In genomic region chr4:128386761-128387599, GRCh38 we compare ENCODE assay signal across 8 cellular contexts.
DNase-seq lines count a peak whose midpoint lies in the region; ATAC-seq and TF ChIP-seq lines count a peak whose summit lies in the region.

No MANE protein-coding gene starts in this region.

- H3K27me3 ChIP-seq in dorsolateral prefrontal cortex: no peaks in the 10 kb centered on the region
- no peaks in the 10 kb centered on the region for H3K27me3 ChIP-seq in mesendoderm (ENCODE audit: insufficient read depth, low read length, poor library complexity)

- H3K18ac ChIP-seq in mesendoderm (ENCODE audit: low read length): peak overlapping the region; percentile 13

- no CpG with 5 or more reads among the region's 15 CpGs for WGBS in mesendoderm (ENCODE audit: extremely low coverage, insufficient coverage, low lambda C conversion rate)

- no peaks in the 10 kb centered on the region for H3K36me3 ChIP-seq in mesendoderm (ENCODE audit: control insufficient read depth, insufficient read depth, low read length)

- H2BK15ac ChIP-seq in mesendoderm (replicated peaks; ENCODE audit: low read depth): no peak overlapping the region

- no peaks in the 10 kb centered on the region for H3K79me1 ChIP-seq in mesendoderm (ENCODE audit: low read length)

- no peak overlapping the region for H3K4me3 Mint-ChIP-seq in stimulated activated memory B cell treated with anti-CD40 and anti-IgM and Interleukin-4, amounts not matched to agents 10 μg/mL and 1 μg/mL and 100 μg/mL, for 72 hours

- H3K4me3 ChIP-seq in dorsolateral prefrontal cortex (peak overlapping the region in 45 of 59 donors; percentile 2 to 51 (median 28)), mesendoderm (ENCODE audit: low read length) (no peak overlapping the region)

- H3K27me3 Mint-ChIP-seq in stimulated activated memory B cell treated with anti-CD40 and anti-IgM and Interleukin-4, amounts not matched to agents 10 μg/mL and 1 μg/mL and 100 μg/mL, for 72 hours: no peaks in the 10 kb centered on the region

- intact Hi-C loops in dorsolateral prefrontal cortex (cut with DNase I): loop anchor here (2.0 to 10.0 kb wide), 4 partner anchors 98 to 425 kb away; partner anchors contain the start of gene PGRMC2 (in 1 of the 2)

- H3K9me3 Mint-ChIP-seq in stimulated activated memory B cell treated with anti-CD40 and anti-IgM and Interleukin-4, amounts not matched to agents 10 μg/mL and 1 μg/mL and 100 μg/mL, for 72 hours: no peaks in the 10 kb centered on the region

- no peaks in the 10 kb centered on the region for H3K4me1 Mint-ChIP-seq in stimulated activated memory B cell treated with anti-CD40 and anti-IgM and Interleukin-4, amounts not matched to agents 10 μg/mL and 1 μg/mL and 100 μg/mL, for 72 hours

- H3K23ac ChIP-seq in mesendoderm (ENCODE audit: low read length): no peak overlapping the region

- no peak overlapping the region for H4K8ac ChIP-seq in mesendoderm (ENCODE audit: low read depth, low read length)

- no peak overlapping the region for H3K9ac ChIP-seq in mesendoderm (ENCODE audit: low read length)

- H2AK5ac ChIP-seq in mesendoderm (ENCODE audit: low read length): no peak overlapping the region

- H2BK120ac ChIP-seq in mesendoderm (ENCODE audit: low read depth, low read length): peak overlapping the region; percentile 51

- no peaks in the 10 kb centered on the region for H3K36me3 Mint-ChIP-seq in stimulated activated memory B cell treated with anti-CD40 and anti-IgM and Interleukin-4, amounts not matched to agents 10 μg/mL and 1 μg/mL and 100 μg/mL, for 72 hours

- no peak overlapping the region for H3K4ac ChIP-seq in mesendoderm (ENCODE audit: low read depth, low read length)

- H3K79me2 ChIP-seq in mesendoderm (ENCODE audit: control insufficient read depth, insufficient read depth, low read length): no peaks in the 10 kb centered on the region

- peaks cover 15% of the 10 kb centered on the region for H3K4me1 ChIP-seq in mesendoderm (ENCODE audit: control insufficient read depth, low read depth, low read length)

- H3K4me2 ChIP-seq in mesendoderm (ENCODE audit: low read length): no peak overlapping the region

- DNase-seq in NCI-H82 treated with DMSO at 0.1 percent for 48 hours (lab: John Stamatoyannopoulos, UW; ENCODE audit: unreplicated experiment): peak; percentile 1
- DNase-seq in dorsolateral prefrontal cortex: peak; percentile 69 to 93 (median 86)
- peak; percentile 47 for DNase-seq in mesendoderm
- peak; percentile 93 for DNase-seq in ureter (ENCODE audit: low spot score)
- DNase-seq in NAMALWA (ENCODE audit: low spot score): no peak
- DNase-seq in Kasumi-1 (lab: John Stamatoyannopoulos, UW): no peak

- H3K27ac Mint-ChIP-seq in stimulated activated memory B cell treated with anti-CD40 and anti-IgM and Interleukin-4, amounts not matched to agents 10 μg/mL and 1 μg/mL and 100 μg/mL, for 72 hours: no peak overlapping the region

- peak overlapping the region; percentile 45 for H3K56ac ChIP-seq in mesendoderm (ENCODE audit: low read length)

- H3K27ac ChIP-seq in dorsolateral prefrontal cortex (peak overlapping the region; percentile 48 to 95 (median 84)), mesendoderm (ENCODE audit: low read depth, low read length) (no peak overlapping the region)

- H4K5ac ChIP-seq in mesendoderm (ENCODE audit: low read length): no peak overlapping the region

- H2BK5ac ChIP-seq in mesendoderm (ENCODE audit: low read length): peak overlapping the region; percentile 14

- ATAC-seq in GM18511 (IDR thresholded peaks at IDR 0.05; ENCODE audit: unreplicated experiment): peak; percentile 56
- no peak for ATAC-seq in stimulated activated memory B cell treated with anti-CD40 and anti-IgM and Interleukin-4, amounts not matched to agents 10 μg/mL and 1 μg/mL and 100 μg/mL, for 72 hours

- TF ChIP-seq CTCF in dorsolateral prefrontal cortex (IDR thresholded peaks at IDR 0.05 in 54 of 56, conservative IDR thresholded peaks at IDR 0.05 in 2 of 56; ENCODE audit: low read depth in 1 of 56, partially characterized antibody in 56 of 56): peak in 15 of 56 donors; percentile 8 to 43 (median 23)

Comparison
In these comparisons a context has a peak if more than half of its experiments do, and no peak if none do; other contexts are left out.
1. DNase-seq: peak in NCI-H82 treated with DMSO at 0.1 percent for 48 hours (single experiment), dorsolateral prefrontal cortex (10 of 10), mesendoderm (single experiment) and ureter (single experiment); none in NAMALWA (single experiment) and Kasumi-1 (0 of 2).